ENCODE assay signal across 12 cellular contexts in the genomic region with DNA sequence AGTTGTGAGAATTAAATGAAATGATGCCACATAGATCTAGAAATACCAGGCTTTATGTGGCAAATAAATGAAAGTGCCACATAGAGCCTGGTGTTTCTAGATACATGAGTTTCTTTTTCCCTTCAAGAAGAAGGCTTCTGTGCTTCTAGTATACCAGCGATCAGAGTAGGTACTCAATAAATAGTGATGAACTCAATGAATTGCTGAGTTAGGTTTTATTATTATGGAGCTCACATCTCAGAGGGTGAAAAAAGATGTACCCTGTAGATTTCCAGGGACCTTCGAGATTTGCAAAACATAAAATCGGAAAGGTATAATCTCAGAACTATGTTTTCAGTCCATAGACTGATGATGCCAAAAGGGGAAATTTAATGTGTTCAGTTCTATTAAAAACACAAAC. TPM values are rescaled to one million over a fixed set of nuclear protein-coding genes. Genes with fewer than 3 reads are reported as not detected.
DNase-seq lines count a peak whose midpoint lies in the region; ATAC-seq and TF ChIP-seq lines count a peak whose summit lies in the region.
"Had no signal": no experiment of that assay in that cellular context is flagged by ENCODE, and none has a peak within 500 bp of the region (broad histone marks: within the 10 kb centered on the region; RNA-seq: fewer than 3 reads in every experiment).

No MANE protein-coding gene starts in this region.

- H3K36me3 ChIP-seq in OCI-LY3 (replicated peaks; ENCODE audit: low read depth, low read length) (no peaks in the 10 kb centered on the region), psoas muscle (ENCODE audit: insufficient read depth in 1 of 2, low read depth in 1 of 2) (no peaks in the 10 kb centered on the region), ovary (no peaks in the 10 kb centered on the region)
- H3K36me3 ChIP-seq: BLaER1, HAP-1 had no signal

- no peaks in the 10 kb centered on the region for H3K9me3 Mint-ChIP-seq in activated T-cell treated with anti-CD3 and anti-CD28 coated beads, Interleukin-2, amount 50 U/mL, for 72 hours
- H3K9me3 Mint-ChIP-seq: activated naive CD4-positive, alpha-beta T cell treated with anti-CD3 and anti-CD28 coated beads, Interleukin-2, amount 50 U/mL, for 24 hours; mesothelial cell of epicardium had no signal

- H3K4me1 Mint-ChIP-seq in activated T-cell treated with anti-CD3 and anti-CD28 coated beads, Interleukin-2, amount 50 U/mL, for 72 hours (ENCODE audit: low read depth): peaks cover 35% of the 10 kb centered on the region

- peak overlapping the region; percentile 72; the same call in 1 of the 2 replicates for H2AFZ ChIP-seq in OCI-LY3 (ENCODE audit: low read depth, low read length)

- peak overlapping the region; percentile 36; the same call in 1 of the 2 replicates for H3K9ac ChIP-seq in OCI-LY3 (ENCODE audit: low read length)
- H3K9ac ChIP-seq: BLaER1 had no signal

- H3K27ac ChIP-seq in C4-2B: peak overlapping the region; percentile 95
- H3K27ac ChIP-seq in OCI-LY3 (ENCODE audit: low read length): peak overlapping the region; percentile 22; the same call in 1 of the 2 replicates
- H3K27ac ChIP-seq in epithelial cell of prostate: peak overlapping the region; percentile 90
- peak overlapping the region; percentile 83 for H3K27ac ChIP-seq in psoas muscle
- H3K27ac ChIP-seq in ovary: peak overlapping the region in 1 of 2 donors; percentile 93
- H3K27ac ChIP-seq: BLaER1 had no signal

- TF ChIP-seq POLR2A in ovary (IDR thresholded peaks at IDR 0.05): no peak

- intact Hi-C loops in psoas muscle (cut with DNase I) (no loop called here), ovary (cut with DNase I) (no loop called here)

- peaks cover 3 to 4% of the 10 kb centered on the region in 2 donors for H3K36me3 Mint-ChIP-seq in activated T-cell treated with anti-CD3 and anti-CD28 coated beads, Interleukin-2, amount 50 U/mL, for 72 hours (ENCODE audit: insufficient read depth in 2 of 2)
- H3K36me3 Mint-ChIP-seq: activated naive CD4-positive, alpha-beta T cell treated with anti-CD3 and anti-CD28 coated beads, Interleukin-2, amount 50 U/mL, for 24 hours; mesothelial cell of epicardium had no signal

- H3K4me2 ChIP-seq in OCI-LY3 (ENCODE audit: low read length): peak overlapping the region; percentile 69

- no peak for TF ChIP-seq EP300 in ovary (IDR thresholded peaks at IDR 0.05)

- H3K4me3 ChIP-seq in OCI-LY3 (ENCODE audit: low read length): peak overlapping the region; percentile 55; the same call in 1 of the 2 replicates
- no peak overlapping the region for H3K4me3 ChIP-seq in psoas muscle
- no peak overlapping the region for H3K4me3 ChIP-seq in ovary
- H3K4me3 ChIP-seq: BLaER1, HAP-1 had no signal

- H3K27me3 ChIP-seq in OCI-LY3 (ENCODE audit: low read depth, low read length) (no peaks in the 10 kb centered on the region), psoas muscle (ENCODE audit: insufficient read depth in 3 of 3, low read length in 2 of 3) (no peaks in the 10 kb centered on the region), ovary (no peaks in the 10 kb centered on the region)
- H3K27me3 ChIP-seq: BLaER1 had no signal

- peaks cover 25% of the 10 kb centered on the region for H3K79me2 ChIP-seq in OCI-LY3 (ENCODE audit: low read length)

- peaks cover 17% of the 10 kb centered on the region for H4K20me1 ChIP-seq in OCI-LY3 (ENCODE audit: insufficient read depth, low read length)

- peak overlapping the region in 1 of 2 donors; percentile 78 for H3K4me3 Mint-ChIP-seq in activated T-cell treated with anti-CD3 and anti-CD28 coated beads, Interleukin-2, amount 50 U/mL, for 72 hours

- H3K27ac Mint-ChIP-seq in activated T-cell treated with anti-CD3 and anti-CD28 coated beads, Interleukin-2, amount 50 U/mL, for 72 hours: no peak overlapping the region

- TF ChIP-seq CTCF in C4-2B (conservative IDR thresholded peaks at IDR 0.05): no peak
- TF ChIP-seq CTCF in OCI-LY3 (IDR thresholded peaks at IDR 0.05; ENCODE audit: low read depth, low read length): no peak
- no peak for TF ChIP-seq CTCF in psoas muscle (IDR thresholded peaks at IDR 0.05)
- TF ChIP-seq CTCF in ovary (IDR thresholded peaks at IDR 0.05): no peak

- DNase-seq in epithelial cell of prostate (ENCODE audit: low read depth, low spot score) (no peak), psoas muscle (no peak), ovary (no peak)
- no peak for DNase-seq in stimulated activated naive CD4-positive, alpha-beta T cell (lab: John Stamatoyannopoulos, UW)
- no peak for DNase-seq in activated CD4-positive, alpha-beta T cell treated with anti-CD3 and anti-CD28 coated beads, Interleukin-2, amount 50 U/mL, for 1 hour
- no peak for DNase-seq in activated T-cell treated with anti-CD3 and anti-CD28 coated beads, Interleukin-2, amount 50 U/mL, for 72 hours

- H3K27me3 Mint-ChIP-seq in activated T-cell treated with anti-CD3 and anti-CD28 coated beads, Interleukin-2, amount 50 U/mL, for 72 hours (ENCODE audit: low read depth): peaks cover 22% of the 10 kb centered on the region
- H3K27me3 Mint-ChIP-seq: activated naive CD4-positive, alpha-beta T cell treated with anti-CD3 and anti-CD28 coated beads, Interleukin-2, amount 50 U/mL, for 24 hours had no signal

- H3K4me1 ChIP-seq in OCI-LY3 (ENCODE audit: low read length) (peaks cover 43% of the 10 kb centered on the region), psoas muscle (peaks cover 32% of the 10 kb centered on the region), ovary (ENCODE audit: insufficient read depth) (no peaks in the 10 kb centered on the region)

- no peaks in the 10 kb centered on the region for H3K9me3 ChIP-seq in OCI-LY3 (ENCODE audit: insufficient read depth, low read length)
- no peaks in the 10 kb centered on the region for H3K9me3 ChIP-seq in psoas muscle
- H3K9me3 ChIP-seq in ovary: no peaks in the 10 kb centered on the region
- H3K9me3 ChIP-seq: BLaER1, HAP-1 had no signal

- WGBS in psoas muscle, 3 donors: 87 to 92% (median 88%) methylated on average over 3 of the region's 3 CpGs
- 51 to 62% (median 61%) methylated on average over 3 of the region's 3 CpGs for WGBS in ovary, 3 donors

- ATAC-seq in psoas muscle: no peak
- no peak for ATAC-seq in activated T-cell treated with anti-CD3 and anti-CD28 coated beads, Interleukin-2, amount 50 U/mL, for 72 hours (replicated peaks in 1 of 2)

RNA-seq across cellular contexts. Expression of a gene that starts 2.3 kb away (rescaled TPM):
- total RNA-seq in psoas muscle (10 to 100 TPM; 19.7 to 48.7 (median 23.8) TPM), ovary (100 to 1,000 TPM in 5 of 7 donors, 10 to 100 TPM in 2; 70.5 to 145 (median 119) TPM)
- polyA plus RNA-seq in psoas muscle (10 to 100 TPM in 2 of 3 donors, 1 to 10 TPM in 1; 7.3 to 11.0 (median 10.4) TPM), ovary (100 to 1,000 TPM in 1 of 2 donors, 10 to 100 TPM in 1; 84.3 to 110 TPM)
- total RNA-seq in activated T-cell treated with anti-CD3 and anti-CD28 coated beads, Interleukin-2, amount 50 U/mL, for 72 hours: 10 to 100 TPM; 31.7 to 34.1 TPM
